ENCODE assay signal across 18 cellular contexts in genomic region chr11:35588627-35589026, GRCh38. TPM values are rescaled to one million over a fixed set of nuclear protein-coding genes. Genes with fewer than 3 reads are reported as not detected.
A peak's percentile ranks its signal among the peaks of the same experiment; 100 is the strongest.
DNase-seq lines count a peak whose midpoint lies in the region; ATAC-seq and TF ChIP-seq lines count a peak whose summit lies in the region.
"Had no signal": no experiment of that assay in that cellular context is flagged by ENCODE, and none has a peak within 500 bp of the region (broad histone marks: within the 10 kb centered on the region; RNA-seq: fewer than 3 reads in every experiment).

No MANE protein-coding gene starts in this region.

- H3K27ac Mint-ChIP-seq in nephron progenitor cell, result no peak overlapping the region
- H3K27ac Mint-ChIP-seq: brain had no signal

- no peaks in the 10 kb centered on the region for H3K79me1 ChIP-seq in IMR-90 (ENCODE audit: low read depth in 1 of 2, low read length in 2 of 2)

- H3K4me1 Mint-ChIP-seq in nephron progenitor cell, result peaks cover 38% of the 10 kb centered on the region
- H3K4me1 Mint-ChIP-seq: brain had no signal

- peak overlapping the region; percentile 47; the same call in 1 of the 2 replicates for H4K91ac ChIP-seq in IMR-90 (ENCODE audit: insufficient read depth, low read depth, low read length)

- H2BK5ac ChIP-seq in IMR-90 (ENCODE audit: low read depth, low read length, poor library complexity, severe bottlenecking), result peak overlapping the region; percentile 70

- peaks cover 23% of the 10 kb centered on the region for H3K9me1 ChIP-seq in IMR-90 (ENCODE audit: insufficient read depth, low read length)

- peak overlapping the region; percentile 94; the same call in 1 of the 2 replicates for H3K18ac ChIP-seq in IMR-90 (ENCODE audit: low read depth, low read length)

- no peak overlapping the region for H3K4me3 ChIP-seq in AG04450 (ENCODE audit: low read depth, low read length)
- no peak overlapping the region for H3K4me3 ChIP-seq in IMR-90 (ENCODE audit: insufficient read depth, low read depth, low read length)
- no peak overlapping the region for H3K4me3 ChIP-seq in mammary epithelial cell (replicated peaks in 1 of 3; ENCODE audit: insufficient read depth in 1 of 3, low read depth in 2 of 3, low read length in 3 of 3)
- H3K4me3 ChIP-seq: esophagus muscularis mucosa had no signal

- no peak overlapping the region for H4K5ac ChIP-seq in IMR-90 (ENCODE audit: low read depth, low read length)

- H3K27me3 Mint-ChIP-seq in nephron progenitor cell (ENCODE audit: low read depth, poor library complexity), result peaks cover 4% of the 10 kb centered on the region

- intact Hi-C loops in IMR-90 (cut with micrococcal nuclease), result no loop called here
- intact Hi-C loops in mammary epithelial cell (cut with micrococcal nuclease), result no loop called here

- in situ Hi-C loops in IMR-90 (cut with MboI; ENCODE audit: low sequenced_read_pairs) (no loop called here), mammary epithelial cell (cut with MboI; ENCODE audit: low sequenced_read_pairs in 2 of 2) (no loop called here)

- CTCF ChIA-PET in AG04450 (lab: Charles Lee) (no interaction called here), IMR-90 (lab: Yijun Ruan, JAX) (no interaction called here), mammary epithelial cell (lab: Charles Lee; ENCODE audit: low non-redundant PET) (no interaction called here)

- DNase-seq in AG04450 (ENCODE audit: low read depth, low spot score) (no peak), IMR-90 (peak; percentile 84), mammary epithelial cell (peak; percentile 62), foreskin melanocyte (peak; percentile 43), nephron progenitor cell (no peak), caudate nucleus (lab: John Stamatoyannopoulos, UW) (no peak)
- DNase-seq: ACHN; activated CD8-positive, alpha-beta memory T cell treated with anti-CD3 and anti-CD28 coated beads, Interleukin-2, amount 50 U/mL, for 48 hours; MV-4-11; NCI-H526; substantia nigra; T-helper 9 cell had no signal

- TF ChIP-seq CTCF in AG04450 (IDR thresholded peaks at IDR 0.05; ENCODE audit: low read depth, low read length) (no peak), IMR-90 (conservative IDR thresholded peaks at IDR 0.05; ENCODE audit: low read depth, low read length) (no peak), mammary epithelial cell (conservative IDR thresholded peaks at IDR 0.05 in 1 of 2, IDR thresholded peaks at IDR 0.05 in 1 of 2; ENCODE audit: extremely low read depth in 1 of 2, insufficient read depth in 1 of 2, low read depth in 1 of 2, low read length in 2 of 2) (no peak), nephron progenitor cell (IDR thresholded peaks at IDR 0.05) (no peak)

- peak overlapping the region; percentile 90; the same call in 1 of the 2 replicates for H3K4ac ChIP-seq in IMR-90 (ENCODE audit: low read depth, low read length)

- H3K36me3 Mint-ChIP-seq in nephron progenitor cell (ENCODE audit: low read depth), result no peaks in the 10 kb centered on the region
- H3K36me3 Mint-ChIP-seq: brain had no signal

- H2BK120ac ChIP-seq in IMR-90 (ENCODE audit: low read depth, low read length), result peak overlapping the region; percentile 91

- POLR2A ChIA-PET in AG04450 (lab: Yijun Ruan, JAX) (interaction anchor here (0.5 kb wide), 1 partner anchor 9 kb away, joined by 3 read pairs; no protein-coding TSS in a partner anchor), IMR-90 (lab: Charles Lee; ENCODE audit: unreplicated experiment) (no interaction called here)

- H3K4me1 ChIP-seq in IMR-90 (ENCODE audit: control insufficient read depth, insufficient read depth, low read length) (peaks cover 22% of the 10 kb centered on the region), mammary epithelial cell (ENCODE audit: insufficient read depth, low read length) (peaks cover 47% of the 10 kb centered on the region)
- H3K4me1 ChIP-seq: esophagus muscularis mucosa had no signal

- H3K79me2 ChIP-seq in mammary epithelial cell (ENCODE audit: insufficient read depth, low read length), result no peaks in the 10 kb centered on the region

- dilution Hi-C loops in IMR-90 (cut with HindIII; ENCODE audit: low sequenced_read_pairs, unreplicated experiment) (no loop called here), mammary epithelial cell (cut with HindIII; ENCODE audit: low sequenced_read_pairs) (no loop called here)

- peak overlapping the region; percentile 11; the same call in 1 of the 2 replicates for H3K4me2 ChIP-seq in IMR-90 (ENCODE audit: low read depth, low read length)
- peak overlapping the region; percentile 7 for H3K4me2 ChIP-seq in mammary epithelial cell (ENCODE audit: insufficient read depth, low read depth, low read length)

- peak overlapping the region; percentile 29; the same call in 1 of the 2 replicates for H3K56ac ChIP-seq in IMR-90 (ENCODE audit: extremely low read depth, insufficient read depth, low read length)

- no peaks in the 10 kb centered on the region for H3K27me3 ChIP-seq in AG04450 (ENCODE audit: control insufficient read depth, insufficient read depth, low read length)
- no peaks in the 10 kb centered on the region for H3K27me3 ChIP-seq in IMR-90 (ENCODE audit: control insufficient read depth, insufficient read depth, low read length)
- H3K27me3 ChIP-seq in mammary epithelial cell (ENCODE audit: insufficient read depth, low read length), result no peaks in the 10 kb centered on the region
- H3K27me3 ChIP-seq: esophagus muscularis mucosa had no signal

- no peak for TF ChIP-seq RAD21 in IMR-90 (IDR thresholded peaks at IDR 0.05; ENCODE audit: low read length)

- peak overlapping the region; percentile 75; the same call in 2 of the 3 replicates for H2BK15ac ChIP-seq in IMR-90 (ENCODE audit: low read depth, low read length)

- H2AK9ac ChIP-seq in IMR-90 (replicated peaks; ENCODE audit: low read depth, low read length, poor library complexity), result no peak overlapping the region

- no peaks in the 10 kb centered on the region for H3K36me3 ChIP-seq in IMR-90 (ENCODE audit: control insufficient read depth, insufficient read depth, low read length)
- H3K36me3 ChIP-seq in mammary epithelial cell (ENCODE audit: insufficient read depth, low read length), result no peaks in the 10 kb centered on the region
- H3K36me3 ChIP-seq: esophagus muscularis mucosa had no signal

- WGBS in IMR-90 (ENCODE audit: extremely low coverage in 2 of 2, insufficient read length in 1 of 2), 2 experiments, result 20% methylated on average over 1 of the region's 4 CpGs; no CpG with 5 or more reads in 1 of the 2 experiments
- 30% methylated on average over 4 of the region's 4 CpGs for WGBS in mammary epithelial cell (ENCODE audit: low coverage, missing lambda C conversion rate)

- H3K9ac ChIP-seq in IMR-90 (ENCODE audit: low read depth, low read length) (no peak overlapping the region), mammary epithelial cell (ENCODE audit: insufficient read depth, low read length) (no peak overlapping the region)

- peak overlapping the region; percentile 96; the same call in 1 of the 2 replicates for H2AK5ac ChIP-seq in IMR-90 (ENCODE audit: low read depth, low read length)

- H2AFZ ChIP-seq in IMR-90 (replicated peaks; ENCODE audit: low read length, poor library complexity) (no peak overlapping the region), mammary epithelial cell (ENCODE audit: low read depth, low read length) (no peak overlapping the region)

- H4K8ac ChIP-seq in IMR-90 (ENCODE audit: low read depth in 2 of 2, low read length in 2 of 2), result peak overlapping the region; percentile 49 to 76; a peak in 3 of 4 replicates

- no peaks in the 10 kb centered on the region for H3K9me3 Mint-ChIP-seq in nephron progenitor cell
- H3K9me3 Mint-ChIP-seq: brain had no signal

- H3K14ac ChIP-seq in IMR-90 (replicated peaks; ENCODE audit: low read depth, low read length), result peak overlapping the region; percentile 88; the same call in 1 of the 2 replicates

- no peaks in the 10 kb centered on the region for H3K9me3 ChIP-seq in AG04450 (ENCODE audit: control insufficient read depth, insufficient read depth, low read length)
- H3K9me3 ChIP-seq in IMR-90 (ENCODE audit: control insufficient read depth, insufficient read depth, low read length), result no peaks in the 10 kb centered on the region
- H3K9me3 ChIP-seq in mammary epithelial cell (replicated peaks; ENCODE audit: insufficient read depth, low read length), result no peaks in the 10 kb centered on the region
- H3K9me3 ChIP-seq: esophagus muscularis mucosa had no signal

- no peak for TF ChIP-seq POLR2A in IMR-90 (IDR thresholded peaks at IDR 0.05; ENCODE audit: low read depth, low read length)

- BruUV-seq in IMR-90 (replicated peaks; lab: Mats Ljungman, UMichigan) (no TSS peak), mammary epithelial cell (replicated peaks; lab: Mats Ljungman, UMichigan) (no TSS peak)

- peak overlapping the region; percentile 33 for H3K27ac ChIP-seq in AG04450 (ENCODE audit: low read depth, low read length)
- peak overlapping the region; percentile 69; the same call in 1 of the 2 replicates for H3K27ac ChIP-seq in IMR-90 (ENCODE audit: insufficient read depth, low read length)
- no peak overlapping the region for H3K27ac ChIP-seq in mammary epithelial cell (ENCODE audit: insufficient read depth, low read depth, low read length)
- no peak overlapping the region for H3K27ac ChIP-seq in caudate nucleus (ENCODE audit: low read depth, low read length)
- H3K27ac ChIP-seq: esophagus muscularis mucosa had no signal

- H4K20me1 ChIP-seq in IMR-90 (ENCODE audit: insufficient read depth, low read length) (no peaks in the 10 kb centered on the region), mammary epithelial cell (ENCODE audit: insufficient read depth, low read length) (no peaks in the 10 kb centered on the region)

- peak overlapping the region; percentile 86; the same call in 1 of the 2 replicates for H3K23ac ChIP-seq in IMR-90 (ENCODE audit: low read depth, low read length)

- H2BK20ac ChIP-seq in IMR-90 (ENCODE audit: low read depth, low read length), result peak overlapping the region; percentile 94

- no peak overlapping the region for H3K4me3 Mint-ChIP-seq in nephron progenitor cell
- H3K4me3 Mint-ChIP-seq: brain had no signal

- ATAC-seq in IMR-90 (ENCODE audit: low read depth) (peak; percentile 81), HG03175 (IDR thresholded peaks at IDR 0.05; ENCODE audit: unreplicated experiment) (no peak), GM18498 (IDR thresholded peaks at IDR 0.05; ENCODE audit: unreplicated experiment) (no peak)
- ATAC-seq: HepG2, sciatic nerve had no signal

TF ChIP-seq in IMR-90, 13 proteins besides CTCF, POLR2A, EP300 and RAD21 (continues in another document):
- TF ChIP-seq CEBPB (IDR thresholded peaks at IDR 0.05; ENCODE audit: low read depth, low read length) (0 out of 2 replicates have a peak, but pooled peaks have one; percentile 3), FOS (IDR thresholded peaks at IDR 0.05; ENCODE audit: low read depth, low read length) (peak; percentile 49; the same call in 1 of the 2 replicates), RCOR1 (IDR thresholded peaks at IDR 0.05; ENCODE audit: insufficient replicate concordance, low read length) (no peak), BHLHE40 (IDR thresholded peaks at IDR 0.05; ENCODE audit: low read depth, low read length) (peak; percentile 67)

RNA-seq across cellular contexts. Expression of gene FJX1, which starts 29.6 kb away (rescaled TPM):
- polyA plus RNA-seq in AG04450 (2011; rRNA removed) (4.8 and 5.6 TPM in 2 replicates), IMR-90 (2012; rRNA removed) (11.2 and 14.2 TPM in 2 replicates), mammary epithelial cell (20.4 TPM)
- polyA minus RNA-seq in AG04450 (2011; rRNA and poly(A)+ RNA removed), result 4.4 and 6.0 TPM in 2 replicates
- total RNA-seq in IMR-90 (2012; rRNA removed) (8.1 and 8.4 TPM in 2 replicates), mammary epithelial cell (10 to 100 TPM; 38.5 to 53.8 TPM)
- 16.5 and 30.3 TPM in 2 replicates for polyA plus RNA-seq in IMR-90 (2012; cell fraction: cytosol; rRNA removed)
- 12.9 and 26.1 TPM in 2 replicates for polyA plus RNA-seq in IMR-90 (2012; cell fraction: nucleus; rRNA removed; ENCODE audit: low replicate concordance)
- polyA minus RNA-seq in mammary epithelial cell, result 12.6 TPM

Comparison
In these comparisons a context has a peak if more than half of its experiments do, and no peak if none do; other contexts are left out.
1. DNase-seq: peak in IMR-90 (single experiment), mammary epithelial cell (single experiment) and foreskin melanocyte (single experiment); none in AG04450 (single experiment), nephron progenitor cell (single experiment) and caudate nucleus (0 of 61).
2. H3K27ac ChIP-seq: peak in AG04450 (single experiment) and IMR-90 (single experiment); none in mammary epithelial cell (single experiment) and caudate nucleus (single experiment).